1 cellular context compared by ENCODE assay signal in the genomic region with DNA sequence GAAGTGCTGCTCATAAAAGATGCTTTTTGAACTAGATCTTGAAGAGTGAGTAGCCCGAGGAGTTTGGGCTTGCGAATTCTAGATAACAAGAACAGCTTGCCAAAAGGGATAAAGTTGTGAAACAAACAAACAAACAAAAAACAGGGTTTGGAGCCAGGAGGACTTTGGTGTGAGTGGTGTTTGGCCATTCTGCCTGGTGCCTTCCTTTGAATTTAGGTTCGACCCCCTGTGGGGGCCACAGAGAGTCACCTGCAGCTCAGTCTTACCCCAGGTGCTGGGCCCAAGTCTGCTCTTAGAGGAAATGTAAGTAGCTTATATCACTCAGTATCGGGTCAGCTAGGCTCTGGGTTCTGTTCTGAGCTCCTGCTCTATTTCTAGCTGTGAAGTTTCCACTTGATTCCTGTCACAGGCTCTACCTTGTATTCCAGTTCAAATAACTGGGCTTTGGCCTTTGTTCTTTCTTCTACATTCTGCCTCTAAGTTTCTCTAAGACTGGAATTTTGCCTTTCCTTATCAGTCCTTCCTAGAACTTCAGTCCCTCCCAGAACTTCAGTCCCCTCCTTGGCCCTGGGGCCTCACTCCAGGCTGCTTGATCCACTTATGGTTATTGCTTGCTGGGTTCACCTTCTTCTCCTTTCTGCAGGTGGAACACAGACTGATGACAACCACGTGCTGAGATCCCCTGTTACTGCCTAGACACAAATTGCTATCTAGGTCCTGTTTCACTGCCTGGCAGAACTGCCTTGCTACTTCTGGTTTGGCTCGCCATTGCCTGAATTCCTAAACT.
TF ChIP-seq lines count a peak whose summit lies in the region.

No MANE protein-coding gene starts in this region.

TF ChIP-seq in HepG2, 621 proteins besides CTCF, POLR2A, EP300 and RAD21 (continued from another document):
- TF ChIP-seq ZNF121 (CRISPR knock-in tag; IDR thresholded peaks at IDR 0.05) (no peak), THAP7 (CRISPR knock-in tag; IDR thresholded peaks at IDR 0.05) (no peak), ZFP36L2 (CRISPR knock-in tag; IDR thresholded peaks at IDR 0.05) (no peak), PRMT3 (CRISPR knock-in tag; IDR thresholded peaks at IDR 0.05; ENCODE audit: borderline replicate concordance, low read depth) (no peak), FOXA1 (IDR thresholded peaks at IDR 0.05) (no peak), FOXA1 (CRISPR knock-in tag; IDR thresholded peaks at IDR 0.05) (no peak), POLR2AphosphoS5 (IDR thresholded peaks at IDR 0.05; ENCODE audit: low read depth, low read length) (no peak), ZNF674 (CRISPR knock-in tag; IDR thresholded peaks at IDR 0.05; ENCODE audit: low read depth) (no peak), ZSCAN21 (CRISPR knock-in tag; IDR thresholded peaks at IDR 0.05; ENCODE audit: borderline replicate concordance) (no peak), MYC (CRISPR knock-in tag; IDR thresholded peaks at IDR 0.05; ENCODE audit: borderline replicate concordance) (no peak), GPN1 (CRISPR knock-in tag; IDR thresholded peaks at IDR 0.05; ENCODE audit: borderline replicate concordance) (no peak), EZH2 (conservative IDR thresholded peaks at IDR 0.05; ENCODE audit: low read depth, low read length) (no peak), REXO4 (CRISPR knock-in tag; IDR thresholded peaks at IDR 0.05; ENCODE audit: borderline replicate concordance) (no peak), KLF11 (CRISPR knock-in tag; IDR thresholded peaks at IDR 0.05) (no peak), GLMP (CRISPR knock-in tag; IDR thresholded peaks at IDR 0.05; ENCODE audit: borderline replicate concordance) (no peak)
